ENCODE assay signal across 24 cellular contexts in genomic region chr13:113066142-113066455, GRCh38. TPM values are rescaled to one million over a fixed set of nuclear protein-coding genes. Genes with fewer than 3 reads are reported as not detected.
DNase-seq lines count a peak whose midpoint lies in the region; ATAC-seq, FAIRE-seq and TF ChIP-seq lines count a peak whose summit lies in the region.
"Had no signal": no experiment of that assay in that cellular context is flagged by ENCODE, and none has a peak within 500 bp of the region (broad histone marks: within the 10 kb centered on the region; RNA-seq: fewer than 3 reads in every experiment).

No MANE protein-coding gene starts in this region.

- no peak overlapping the region for H3K23ac ChIP-seq in trophoblast cell (ENCODE audit: low read length)

- TF ChIP-seq RAD21 in HepG2 (CRISPR knock-in tag; IDR thresholded peaks at IDR 0.05): no peak

- WGBS in HepG2 (ENCODE audit: low lambda C conversion rate): 95% methylated on average over 8 of the region's 10 CpGs
- WGBS in right lobe of liver (ENCODE audit: insufficient coverage, low coverage, low lambda C conversion rate, missing lambda C conversion rate): no CpG with 5 or more reads among the region's 10 CpGs
- WGBS in trophoblast cell (ENCODE audit: extremely low coverage, insufficient coverage, insufficient read length): no CpG with 5 or more reads among the region's 10 CpGs

- H2BK12ac ChIP-seq in trophoblast cell (ENCODE audit: low read length): no peak overlapping the region

- no peak overlapping the region for H4K8ac ChIP-seq in trophoblast cell (ENCODE audit: low read depth, low read length)

- H3K4ac ChIP-seq in trophoblast cell (ENCODE audit: low read depth, low read length): no peak overlapping the region

- POLR2A ChIA-PET in HepG2 (lab: Yijun Ruan, JAX): no interaction called here

- H4K12ac ChIP-seq in trophoblast cell (ENCODE audit: low read depth, low read length): no peak overlapping the region

- H3K4me1 ChIP-seq in HepG2 (ENCODE audit: insufficient read depth, low read length): no peaks in the 10 kb centered on the region
- no peaks in the 10 kb centered on the region for H3K4me1 ChIP-seq in right lobe of liver
- H3K4me1 ChIP-seq in trophoblast cell (ENCODE audit: control insufficient read depth in 1 of 2, insufficient read depth in 2 of 2, low read length in 2 of 2): no peaks in the 10 kb centered on the region
- H3K4me1 ChIP-seq in mucosa of descending colon (ENCODE audit: low read depth): no peaks in the 10 kb centered on the region
- H3K4me1 ChIP-seq: HAP-1 had no signal

- H3K4me3 ChIP-seq in HepG2 (replicated peaks in 1 of 3; ENCODE audit: insufficient read depth in 1 of 3, low read depth in 2 of 3, low read length in 3 of 3): no peak overlapping the region
- no peak overlapping the region for H3K4me3 ChIP-seq in right lobe of liver
- no peak overlapping the region for H3K4me3 ChIP-seq in dorsolateral prefrontal cortex
- peak overlapping the region; percentile 0 for H3K4me3 ChIP-seq in trophoblast cell (ENCODE audit: low read depth, low read length)
- no peak overlapping the region for H3K4me3 ChIP-seq in mucosa of descending colon
- H3K4me3 ChIP-seq: GM23338, HAP-1 had no signal

- TF ChIP-seq EP300 in HepG2 (IDR thresholded peaks at IDR 0.05; ENCODE audit: low read depth in 2 of 2, low read length in 2 of 2) (no peak), HepG2 (CRISPR knock-in tag; IDR thresholded peaks at IDR 0.05; ENCODE audit: borderline replicate concordance) (no peak)

- no peak overlapping the region for H3K27ac ChIP-seq in HepG2 (ENCODE audit: extremely low read length, insufficient read depth, low read length)
- H3K27ac ChIP-seq in right lobe of liver: no peak overlapping the region
- H3K27ac ChIP-seq in dorsolateral prefrontal cortex: peak overlapping the region in 52 of 59 donors; percentile 9 to 99 (median 68)
- H3K27ac ChIP-seq in trophoblast cell (ENCODE audit: low read depth, low read length): no peak overlapping the region
- peak overlapping the region; percentile 44 for H3K27ac ChIP-seq in temporal lobe (ENCODE audit: low read depth, low read length)

- no peak for FAIRE-seq in HepG2 (lab: Jason Lieb, UNC)
- FAIRE-seq: GM12891, GM18507 had no signal

- no peak overlapping the region for H3K4me2 ChIP-seq in HepG2 (ENCODE audit: low read depth, low read length)
- H3K4me2 ChIP-seq in trophoblast cell (ENCODE audit: low read length): no peak overlapping the region
- H3K4me2 ChIP-seq: GM23338 had no signal

- H3K27me3 ChIP-seq in HepG2 (ENCODE audit: control insufficient read depth in 1 of 2, insufficient read depth in 2 of 2, low read length in 2 of 2) (no peaks in the 10 kb centered on the region), right lobe of liver (no peaks in the 10 kb centered on the region), dorsolateral prefrontal cortex (no peaks in the 10 kb centered on the region), trophoblast cell (ENCODE audit: insufficient read depth, low read length) (no peaks in the 10 kb centered on the region)

- in situ Hi-C loops in HepG2 (cut with HindIII; ENCODE audit: extremely low pct_ligation_motif_present, low pct_unique_long_range_greater_than_20kb): no loop called here

- H3K14ac ChIP-seq in trophoblast cell (ENCODE audit: low read length): no peak overlapping the region

- TF ChIP-seq POLR2A in HepG2 (IDR thresholded peaks at IDR 0.05; ENCODE audit: insufficient read depth in 1 of 2, low read depth in 2 of 2, low read length in 2 of 2) (no peak), right lobe of liver (IDR thresholded peaks at IDR 0.05) (no peak)

- no peaks in the 10 kb centered on the region for H3K79me1 ChIP-seq in trophoblast cell (ENCODE audit: low read length)

- H3K79me2 ChIP-seq in HepG2 (ENCODE audit: insufficient read depth, low read length): no peaks in the 10 kb centered on the region
- H3K79me2 ChIP-seq in trophoblast cell (ENCODE audit: control insufficient read depth, insufficient read depth, low read length, poor library complexity): no peaks in the 10 kb centered on the region

- H3K9me3 ChIP-seq in HepG2 (ENCODE audit: low read length): no peaks in the 10 kb centered on the region
- no peaks in the 10 kb centered on the region for H3K9me3 ChIP-seq in right lobe of liver
- peaks cover 4% of the 10 kb centered on the region for H3K9me3 ChIP-seq in trophoblast cell (ENCODE audit: insufficient read depth, low read depth, low read length)
- H3K9me3 ChIP-seq in mucosa of descending colon: no peaks in the 10 kb centered on the region
- H3K9me3 ChIP-seq: HAP-1 had no signal

- no peak overlapping the region for H2BK5ac ChIP-seq in trophoblast cell (ENCODE audit: low read depth, low read length, poor library complexity)

- H2AFZ ChIP-seq in HepG2 (ENCODE audit: low read length) (no peak overlapping the region), trophoblast cell (ENCODE audit: insufficient read depth, low read length, poor library complexity) (no peak overlapping the region)
- H2AFZ ChIP-seq: GM23338 had no signal

- DNase-seq in HepG2 (ENCODE audit: low spot score) (no peak), right lobe of liver (no peak), dorsolateral prefrontal cortex (no peak), trophoblast cell (no peak), mucosa of descending colon (no peak), NCI-H2227 (lab: John Stamatoyannopoulos, UW; ENCODE audit: unreplicated experiment) (no peak)
- DNase-seq: C1 segment of cervical spinal cord; Calu3; CD4-positive, alpha-beta memory T cell; COR-L47; DMS53; GF-D8; HFFc6 had no signal

- no peak overlapping the region for H3K9ac ChIP-seq in HepG2 (ENCODE audit: insufficient read depth, low read depth, low read length)
- no peak overlapping the region for H3K9ac ChIP-seq in trophoblast cell (ENCODE audit: low read length)

- intact Hi-C loops in HepG2 (cut with micrococcal nuclease; ENCODE audit: unreplicated experiment) (no loop called here), right lobe of liver (cut with DNase I) (no loop called here), dorsolateral prefrontal cortex (cut with DNase I) (no loop called here), mucosa of descending colon (cut with DNase I, micrococcal nuclease) (no loop called here)

- no peak overlapping the region for H2BK120ac ChIP-seq in trophoblast cell (ENCODE audit: insufficient read depth, low read length, poor library complexity)

- H4K20me1 ChIP-seq in HepG2 (ENCODE audit: insufficient read depth, low read length): no peaks in the 10 kb centered on the region

- no peak overlapping the region for H2AK5ac ChIP-seq in trophoblast cell (ENCODE audit: low read length)

- peaks cover 15 to 34% of the 10 kb centered on the region in 2 experiments; a peak in 4 of 5 replicates for H3K36me3 ChIP-seq in HepG2 (replicated peaks in 1 of 2; ENCODE audit: control insufficient read depth in 1 of 2, insufficient read depth in 2 of 2, low read length in 2 of 2)
- H3K36me3 ChIP-seq in right lobe of liver: peaks cover 0 to 8% (median 0%) of the 10 kb centered on the region in 4 donors
- no peaks in the 10 kb centered on the region for H3K36me3 ChIP-seq in trophoblast cell (ENCODE audit: control insufficient read depth in 1 of 2, insufficient read depth in 2 of 2, low read length in 2 of 2)
- H3K36me3 ChIP-seq in mucosa of descending colon (ENCODE audit: low read depth): no peaks in the 10 kb centered on the region
- H3K36me3 ChIP-seq: HAP-1 had no signal

- TF ChIP-seq CTCF in HepG2 (CRISPR knock-in tag; IDR thresholded peaks at IDR 0.05) (no peak), right lobe of liver (IDR thresholded peaks at IDR 0.05) (no peak), dorsolateral prefrontal cortex (IDR thresholded peaks at IDR 0.05 in 54 of 56, conservative IDR thresholded peaks at IDR 0.05 in 2 of 56; ENCODE audit: low read depth in 1 of 56, partially characterized antibody in 56 of 56) (no peak), mucosa of descending colon (IDR thresholded peaks at IDR 0.05) (no peak)

- ATAC-seq in HepG2 (no peak), right lobe of liver (no peak), mucosa of descending colon (no peak), HG03432 (IDR thresholded peaks at IDR 0.05; ENCODE audit: unreplicated experiment) (no peak)
- ATAC-seq: GM23338 had no signal

- CTCF ChIA-PET in HepG2 (lab: Yijun Ruan, JAX; ENCODE audit: low intra/inter-chr PET ratio, low total read pairs): no interaction called here

- no peak overlapping the region for H4K91ac ChIP-seq in trophoblast cell (ENCODE audit: low read depth, low read length)

- BruUV-seq in HepG2 (replicated peaks; lab: Mats Ljungman, UMichigan): no TSS peak

- H3K18ac ChIP-seq in trophoblast cell (ENCODE audit: low read length): no peak overlapping the region

RNA-seq across cellular contexts. Expression of gene F7, which starts 39.5 kb away (rescaled TPM):
- total RNA-seq in HepG2 (2016; rRNA removed; fragmentation: Illumina TruSeq; extraction: Trizol) (7.2 and 12.6 TPM in 2 replicates), right lobe of liver (100 to 1,000 TPM in 2 of 6 experiments, 10 to 100 TPM in 4; 42.9 to 147 (median 84.2) TPM), dorsolateral prefrontal cortex (1 to 10 TPM in 87 of 120 experiments, under 1 TPM in 32, not detected in 1; 0.19 to 4.5 (median 1.5) TPM), temporal lobe (0.49 TPM), mucosa of descending colon (under 1 TPM in 1 of 3 donors, not detected in 2; 0.19 TPM)
- total RNA-seq in HepG2 (2016; cell fraction: cytosol; rRNA removed; fragmentation: Illumina TruSeq; extraction: Trizol; ENCODE audit: low read depth): 0.61 and 0.71 TPM in 2 replicates
- total RNA-seq in HepG2 (2016; cell fraction: insoluble cytoplasmic fraction; rRNA removed; fragmentation: Illumina TruSeq; extraction: Trizol): 6.7 and 12.9 TPM in 2 replicates
- total RNA-seq in HepG2 (2016; cell fraction: membrane; rRNA removed; fragmentation: Illumina TruSeq; extraction: Trizol): 1.9 and 2.2 TPM in 2 replicates
- 10.3 and 10.6 TPM in 2 replicates for total RNA-seq in HepG2 (2016; cell fraction: nucleus; rRNA removed; fragmentation: Illumina TruSeq; extraction: Trizol)
- polyA plus RNA-seq in HepG2 (2011; rRNA removed): 26.5 and 39.9 TPM in 2 replicates
- 21.7 and 26.2 TPM in 2 replicates for polyA plus RNA-seq in HepG2 (2011; cell fraction: cytosol; rRNA removed)
- polyA plus RNA-seq in HepG2 (2011; cell fraction: nucleus; rRNA removed): 105 and 121 TPM in 2 replicates
- polyA plus RNA-seq in HepG2 (2012): 45.9 and 52.4 TPM in 2 replicates
- polyA plus RNA-seq in HepG2 (2016; cell fraction: cytosol; fragmentation: Illumina TruSeq; extraction: Trizol; ENCODE audit: low read depth): 0.51 and 0.52 TPM in 2 replicates
- polyA plus RNA-seq in HepG2 (2016; cell fraction: insoluble cytoplasmic fraction; fragmentation: Illumina TruSeq; extraction: Trizol; ENCODE audit: low read depth): 7.0 and 7.3 TPM in 2 replicates
- polyA plus RNA-seq in HepG2 (2016; cell fraction: membrane; fragmentation: Illumina TruSeq; extraction: Trizol; ENCODE audit: low read depth): 1.1 and 1.6 TPM in 2 replicates
- polyA plus RNA-seq in HepG2 (2016; cell fraction: nucleus; fragmentation: Illumina TruSeq; extraction: Trizol; ENCODE audit: insufficient read depth, low read depth): 23.6 and 26.7 TPM in 2 replicates
- 43.0 TPM in 1 of 2 replicates, not detected in the other for polyA minus RNA-seq in HepG2 (2011; rRNA and poly(A)+ RNA removed; ENCODE audit: low replicate concordance)
- polyA minus RNA-seq in HepG2 (2011; cell fraction: cytosol; rRNA and poly(A)+ RNA removed): 8.7 and 12.9 TPM in 2 replicates
- polyA minus RNA-seq in HepG2 (2011; cell fraction: nucleus; rRNA and poly(A)+ RNA removed): 14.7 and 15.7 TPM in 2 replicates
- 0.01 and 0.04 TPM in 2 replicates for polyA plus RNA-seq in trophoblast cell (2013)
- total RNA-seq: A172; A673; Calu3; CD4-positive, alpha-beta memory T cell; G401; H4; HFFc6 had no signal
- polyA plus RNA-seq: CD4-positive, alpha-beta memory T cell had no signal

RNA-seq across cellular contexts. Expression of gene F10, which starts 56.5 kb away (rescaled TPM):
- total RNA-seq in HepG2 (2016; rRNA removed; fragmentation: Illumina TruSeq; extraction: Trizol) (19.9 and 58.4 TPM in 2 replicates), right lobe of liver (100 to 1,000 TPM; 108 to 157 (median 132) TPM), dorsolateral prefrontal cortex (1 to 10 TPM in 44 of 120 experiments, under 1 TPM in 58, not detected in 18; 0.29 to 7.1 (median 0.92) TPM), temporal lobe (0.74 TPM), mucosa of descending colon (1 to 10 TPM; 1.3 to 3.5 (median 2.0) TPM)
- total RNA-seq in HepG2 (2016; cell fraction: cytosol; rRNA removed; fragmentation: Illumina TruSeq; extraction: Trizol; ENCODE audit: low read depth): 11.2 and 12.3 TPM in 2 replicates
- total RNA-seq in HepG2 (2016; cell fraction: insoluble cytoplasmic fraction; rRNA removed; fragmentation: Illumina TruSeq; extraction: Trizol): 18.9 and 61.6 TPM in 2 replicates
- total RNA-seq in HepG2 (2016; cell fraction: membrane; rRNA removed; fragmentation: Illumina TruSeq; extraction: Trizol): 12.7 and 13.1 TPM in 2 replicates
- 43.8 and 53.5 TPM in 2 replicates for total RNA-seq in HepG2 (2016; cell fraction: nucleus; rRNA removed; fragmentation: Illumina TruSeq; extraction: Trizol)
- polyA plus RNA-seq in HepG2 (2011; rRNA removed): 237 and 317 TPM in 2 replicates
- polyA plus RNA-seq in HepG2 (2011; cell fraction: cytosol; rRNA removed): 277 and 280 TPM in 2 replicates
- polyA plus RNA-seq in HepG2 (2011; cell fraction: nucleus; rRNA removed): 231 and 240 TPM in 2 replicates
- 150 and 219 TPM in 2 replicates for polyA plus RNA-seq in HepG2 (2012)
- 11.6 and 13.0 TPM in 2 replicates for polyA plus RNA-seq in HepG2 (2016; cell fraction: cytosol; fragmentation: Illumina TruSeq; extraction: Trizol; ENCODE audit: low read depth)
- 18.4 and 19.4 TPM in 2 replicates for polyA plus RNA-seq in HepG2 (2016; cell fraction: insoluble cytoplasmic fraction; fragmentation: Illumina TruSeq; extraction: Trizol; ENCODE audit: low read depth)
- 10.3 and 10.6 TPM in 2 replicates for polyA plus RNA-seq in HepG2 (2016; cell fraction: membrane; fragmentation: Illumina TruSeq; extraction: Trizol; ENCODE audit: low read depth)
- 82.4 and 83.6 TPM in 2 replicates for polyA plus RNA-seq in HepG2 (2016; cell fraction: nucleus; fragmentation: Illumina TruSeq; extraction: Trizol; ENCODE audit: insufficient read depth, low read depth)
- 117 TPM in 1 of 2 replicates, not detected in the other for polyA minus RNA-seq in HepG2 (2011; rRNA and poly(A)+ RNA removed; ENCODE audit: low replicate concordance)
- polyA minus RNA-seq in HepG2 (2011; cell fraction: cytosol; rRNA and poly(A)+ RNA removed): 61.5 and 79.5 TPM in 2 replicates
- polyA minus RNA-seq in HepG2 (2011; cell fraction: nucleus; rRNA and poly(A)+ RNA removed): 44.3 and 53.6 TPM in 2 replicates
- polyA plus RNA-seq in trophoblast cell (2013): 0.04 TPM in 1 of 2 replicates, not detected in the other
- total RNA-seq: A673; Calu3; CD4-positive, alpha-beta memory T cell; Daoy; G401; H4 had no signal
- polyA plus RNA-seq: CD4-positive, alpha-beta memory T cell had no signal

Comparison
In these comparisons a context has a peak if more than half of its experiments do, and no peak if none do; other contexts are left out.
1. H3K27ac ChIP-seq: peak in dorsolateral prefrontal cortex (52 of 59) and temporal lobe (single experiment); none in HepG2 (single experiment), right lobe of liver (0 of 3) and trophoblast cell (single experiment).